8 cellular contexts compared by ENCODE assay signal in genomic region chr4:156475322-156475721, GRCh38.
DNase-seq lines count a peak whose midpoint lies in the region; ATAC-seq, FAIRE-seq and TF ChIP-seq lines count a peak whose summit lies in the region.

No MANE protein-coding gene starts in this region.

- TF ChIP-seq CTCF in astrocyte of the cerebellum (IDR thresholded peaks at IDR 0.05; ENCODE audit: low read depth, low read length, missing control alignments) (peak; percentile 44), keratinocyte (optimal IDR thresholded peaks at IDR 0.05 in 1 of 3, IDR thresholded peaks at IDR 0.05 in 1 of 3, conservative IDR thresholded peaks at IDR 0.05 in 1 of 3; ENCODE audit: extremely low read depth in 1 of 3, insufficient read depth in 2 of 3, low read length in 3 of 3) (peak in 2 of 3 experiments; percentile 30 to 48)

- no peak overlapping the region for H2AFZ ChIP-seq in keratinocyte (ENCODE audit: control insufficient read depth, low read length)

- CTCF ChIA-PET in activated naive CD4-positive, alpha-beta T cell treated with anti-CD3 and anti-CD28 coated beads for 36 hours (lab: Charles Lee), result no interaction called here

- H3K9me3 ChIP-seq in keratinocyte (ENCODE audit: control insufficient read depth, low read depth, low read length), result no peaks in the 10 kb centered on the region

- H3K4me2 ChIP-seq in keratinocyte (ENCODE audit: control insufficient read depth, extremely low read depth, insufficient read depth, low read depth, low read length), result peak overlapping the region; percentile 35

- in situ Hi-C loops in astrocyte of the cerebellum (cut with HindIII; ENCODE audit: low sequenced_read_pairs), result no loop called here

- H3K79me2 ChIP-seq in keratinocyte (ENCODE audit: control insufficient read depth, insufficient read depth, low read length), result no peaks in the 10 kb centered on the region

- H3K4me1 Mint-ChIP-seq in activated naive CD4-positive, alpha-beta T cell treated with anti-CD3 and anti-CD28 coated beads for 36 hours (ENCODE audit: low read depth), result no peaks in the 10 kb centered on the region

- H3K9me1 ChIP-seq in keratinocyte (ENCODE audit: control insufficient read depth, extremely low read depth, insufficient read depth, low read length), result no peaks in the 10 kb centered on the region

- peaks cover 18% of the 10 kb centered on the region for H3K4me1 ChIP-seq in keratinocyte (ENCODE audit: control insufficient read depth, extremely low read depth, insufficient read depth, low read length)

- H4K20me1 ChIP-seq in keratinocyte (ENCODE audit: control insufficient read depth, extremely low read depth, insufficient read depth, low read length), result no peaks in the 10 kb centered on the region

- H3K27me3 ChIP-seq in keratinocyte (ENCODE audit: control insufficient read depth, extremely low read depth, insufficient read depth, low read length), result no peaks in the 10 kb centered on the region

- no peak overlapping the region for H3K9ac ChIP-seq in keratinocyte (ENCODE audit: control insufficient read depth, extremely low read depth, insufficient read depth, low read length)

- H3K27me3 Mint-ChIP-seq in activated naive CD4-positive, alpha-beta T cell treated with anti-CD3 and anti-CD28 coated beads for 36 hours (ENCODE audit: low read depth), result no peaks in the 10 kb centered on the region

- no peaks in the 10 kb centered on the region for H3K36me3 ChIP-seq in keratinocyte (ENCODE audit: control insufficient read depth in 2 of 2, extremely low read depth in 1 of 2, insufficient read depth in 2 of 2, low read length in 2 of 2)

- DNase-seq in DMS53 treated with DMSO at 0.1 percent for 48 hours (lab: John Stamatoyannopoulos, UW; ENCODE audit: unreplicated experiment) (peak; percentile 16), NCI-H1105 treated with DMSO at 0.1 percent for 48 hours (lab: John Stamatoyannopoulos, UW) (peak; percentile 20), astrocyte of the cerebellum (ENCODE audit: low read depth) (peak; percentile 51), keratinocyte (ENCODE audit: low read depth, low spot score) (no peak), activated T-cell treated with anti-CD3 and anti-CD28 coated beads for 4 hours (no peak)
- no peak for DNase-seq in activated naive CD4-positive, alpha-beta T cell treated with anti-CD3 and anti-CD28 coated beads for 36 hours

- H3K36me3 Mint-ChIP-seq in activated naive CD4-positive, alpha-beta T cell treated with anti-CD3 and anti-CD28 coated beads for 36 hours (ENCODE audit: low read depth), result no peaks in the 10 kb centered on the region

- intact Hi-C loops in activated naive CD4-positive, alpha-beta T cell treated with anti-CD3 and anti-CD28 coated beads for 36 hours (cut with micrococcal nuclease), result no loop called here

- no peak for ATAC-seq in GM19023 (IDR thresholded peaks at IDR 0.05; ENCODE audit: unreplicated experiment)
- no peak for ATAC-seq in HG03342 (IDR thresholded peaks at IDR 0.05; ENCODE audit: unreplicated experiment)

- dilution Hi-C loops in keratinocyte (cut with MboI; ENCODE audit: extremely low pct_ligation_motif_present, low sequenced_read_pairs), result no loop called here

- peaks cover 3% of the 10 kb centered on the region for H3K9me3 Mint-ChIP-seq in activated naive CD4-positive, alpha-beta T cell treated with anti-CD3 and anti-CD28 coated beads for 36 hours

- H3K4me3 ChIP-seq in astrocyte of the cerebellum (ENCODE audit: low read depth, low read length), result no peak overlapping the region
- H3K4me3 ChIP-seq in keratinocyte (ENCODE audit: control insufficient read depth in 2 of 3, extremely low read depth in 1 of 3, insufficient read depth in 2 of 3, low read depth in 1 of 3, low read length in 3 of 3), result no peak overlapping the region

- FAIRE-seq in keratinocyte (lab: Jason Lieb, UNC), result peak; percentile 73

- H3K27ac Mint-ChIP-seq in activated naive CD4-positive, alpha-beta T cell treated with anti-CD3 and anti-CD28 coated beads for 36 hours, result no peak overlapping the region

- H3K4me3 Mint-ChIP-seq in activated naive CD4-positive, alpha-beta T cell treated with anti-CD3 and anti-CD28 coated beads for 36 hours, result no peak overlapping the region

- peak overlapping the region; percentile 89 for H3K27ac ChIP-seq in keratinocyte (ENCODE audit: control insufficient read depth, insufficient read depth, low read length)

Comparison
In these comparisons a context has a peak if more than half of its experiments do, and no peak if none do; other contexts are left out.
1. DNase-seq: peak in DMS53 treated with DMSO at 0.1 percent for 48 hours (single experiment), NCI-H1105 treated with DMSO at 0.1 percent for 48 hours (single experiment) and astrocyte of the cerebellum (single experiment); none in keratinocyte (single experiment), activated naive CD4-positive, alpha-beta T cell treated with anti-CD3 and anti-CD28 coated beads for 36 hours (single experiment) and activated T-cell treated with anti-CD3 and anti-CD28 coated beads for 4 hours (single experiment).